ENCODE assay signal across 8 cellular contexts in genomic region chr18:22663378-22663777, GRCh38.
"Had no signal": no experiment of that assay in that cellular context is flagged by ENCODE, and none has a peak within 500 bp of the region (broad histone marks: within the 10 kb centered on the region; RNA-seq: fewer than 3 reads in every experiment).

No MANE protein-coding gene starts in this region.

- H3K4me3 ChIP-seq: GM12878 had no signal

- FAIRE-seq: G401.6, GM12878, GM12891, GM12892, GM18507, GM19239 had no signal

- DNase-seq: GDM1, GF-D8 had no signal

- ATAC-seq: GM12878 had no signal
